Comparison of ENCODE assay signal across 8 cellular contexts in the genomic region with DNA sequence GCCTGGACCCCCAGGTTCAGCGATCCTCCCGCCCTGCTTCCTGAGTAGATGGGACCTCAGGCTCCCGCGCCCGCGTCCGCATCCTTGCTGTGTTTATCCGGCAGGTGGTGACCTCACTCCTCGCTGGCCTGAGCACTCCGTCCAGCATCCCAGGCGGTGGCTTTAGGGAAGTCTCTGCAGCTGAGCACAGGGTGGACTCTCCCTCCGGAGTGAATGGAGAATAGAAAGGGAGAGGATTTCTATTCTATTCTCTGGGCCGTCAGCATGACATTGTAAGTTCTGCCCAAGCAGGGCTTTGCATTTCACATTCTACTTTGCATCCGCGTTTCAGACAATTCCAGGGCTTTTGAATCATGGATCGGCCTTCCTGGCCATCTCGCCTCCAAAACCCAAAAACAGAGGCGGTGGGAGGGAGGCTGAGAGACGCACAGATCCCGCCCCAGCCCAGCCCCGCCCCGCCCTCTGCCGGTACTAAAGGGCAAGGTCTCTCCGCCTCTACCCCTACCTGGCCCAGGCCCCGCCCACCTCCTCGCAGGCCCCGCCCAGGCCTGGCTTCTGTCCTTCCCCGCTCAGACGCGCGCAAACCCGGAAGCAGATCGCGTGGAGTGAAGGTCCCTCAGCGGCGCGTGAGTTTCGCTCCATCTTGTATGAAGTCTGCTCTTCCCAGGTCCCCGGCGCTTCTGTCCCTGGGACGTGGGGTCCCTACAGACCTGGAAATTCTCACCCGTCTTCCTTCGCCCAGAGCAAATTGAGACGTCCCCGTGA. TPM values are rescaled to one million over a fixed set of nuclear protein-coding genes. Genes with fewer than 3 reads are reported as not detected.
DNase-seq lines count a peak whose midpoint lies in the region; ATAC-seq, FAIRE-seq and TF ChIP-seq lines count a peak whose summit lies in the region.

A gene (plus strand): TSS at position 572 of the 765 bp plus-strand sequence. CDS start 6,577 bp downstream, outside the sequence.

- no peak within 1 kb of the TSS for H2BK120ac ChIP-seq in H1 (replicated peaks; ENCODE audit: low read depth, low read length)

- H3K27me3 ChIP-seq in H1 (replicated peaks in 1 of 4; ENCODE audit: control insufficient read depth in 3 of 4, extremely low read depth in 1 of 4, insufficient read depth in 3 of 4, low read length in 3 of 4) = no peaks in the 10 kb centered on the region

- H4K8ac ChIP-seq in H1 (ENCODE audit: extremely low read depth, insufficient read depth, low read length) = peak within 1 kb of the TSS; percentile 73

- no peaks in the 10 kb centered on the region for H3K36me3 ChIP-seq in H1 (ENCODE audit: control insufficient read depth in 2 of 4, insufficient read depth in 4 of 4, low read length in 3 of 4)

- peak within 1 kb of the TSS; percentile 84 to 98 (median 89) for H3K4me3 ChIP-seq in H1 (ENCODE audit: extremely low read depth in 1 of 4, insufficient read depth in 2 of 4, low read depth in 3 of 4, low read length in 4 of 4)

- H3K36me3 Mint-ChIP-seq in CD14-positive monocyte = peaks cover 2 to 13% of the 10 kb centered on the region in 2 donors

- peak; percentile 83 for DNase-seq in CD14-positive monocyte (ENCODE audit: low spot score)
- peak; percentile 92 for DNase-seq in NCI-H82 (lab: John Stamatoyannopoulos, UW)
- DNase-seq in H1 (ENCODE audit: low read depth in 1 of 2, low spot score in 2 of 2) = peak in 1 of 2 experiments; percentile 97
- DNase-seq in mesenteric fat pad (ENCODE audit: low spot score) = peak; percentile 95
- DNase-seq in stimulated activated CD8-positive, alpha-beta memory T cell treated with anti-CD3 and anti-CD28 coated beads, Interleukin-15, amount 100 ng/mL, for 1 hour (ENCODE audit: low read depth) = peak; percentile 92

- H3K9me3 ChIP-seq in H1 (ENCODE audit: insufficient read depth in 2 of 2, low read depth in 1 of 2, low read length in 1 of 2) = peaks cover 0 to under 1% of the 10 kb centered on the region in 2 experiments; a peak in 1 of 4 replicates

- H3K27ac Mint-ChIP-seq in CD14-positive monocyte = peak within 1 kb of the TSS; percentile 60 to 88 (median 83)

- intact Hi-C loops in CD14-positive monocyte (cut with micrococcal nuclease) = loop anchor here in 1 of 2 donors (10.0 kb wide), 1 partner anchor 171 kb away; a partner anchor contains a TSS

- H3K18ac ChIP-seq in H1 (ENCODE audit: extremely low read depth, low read length) = peak within 1 kb of the TSS; percentile 19; the same call in 1 of the 2 replicates

- WGBS in H1 (ENCODE audit: extremely low coverage in 1 of 2, insufficient coverage in 1 of 2, insufficient read length in 1 of 2, insufficient replicate concordance in 2 of 2, low coverage in 1 of 2, low lambda C conversion rate in 2 of 2, missing lambda C conversion rate in 1 of 2), 2 experiments = 2% methylated on average over 40 of the region's 45 CpGs; no CpG with 5 or more reads in 1 of the 2 experiments

- peaks cover 6% of the 10 kb centered on the region for H3K23me2 ChIP-seq in H1 (ENCODE audit: low read depth, low read length)

- TF ChIP-seq CTCF in CD14-positive monocyte (IDR thresholded peaks at IDR 0.05) = peak; percentile 15
- peak; percentile 28 to 48 (median 32) for TF ChIP-seq CTCF in H1 (IDR thresholded peaks at IDR 0.05; ENCODE audit: control extremely low read depth in 1 of 3, insufficient read depth in 1 of 3, low read depth in 1 of 3, low read length in 3 of 3)

- TF ChIP-seq POLR2A in H1 (IDR thresholded peaks at IDR 0.05; ENCODE audit: control extremely low read depth in 1 of 2, low read depth in 2 of 2, low read length in 2 of 2) = peak in 1 of 2 experiments; percentile 47; a peak in 1 of 3 replicates

- H3K56ac ChIP-seq in H1 (replicated peaks; ENCODE audit: insufficient read length, low read depth, low read length) = no peak within 1 kb of the TSS

- POLR2A ChIA-PET in activated CD8-positive, alpha-beta memory T cell treated with anti-CD3 and anti-CD28 coated beads for 36 hours (lab: Charles Lee) = no interaction called here
- POLR2A ChIA-PET in H1 (lab: Charles Lee; ENCODE audit: partially characterized antibody) = no interaction called here

- peak within 1 kb of the TSS; percentile 74 to 78 for H3K4me2 ChIP-seq in H1 (ENCODE audit: insufficient read depth in 1 of 2, low read depth in 2 of 2, low read length in 2 of 2)

- CTCF ChIA-PET in activated CD8-positive, alpha-beta memory T cell treated with anti-CD3 and anti-CD28 coated beads for 36 hours (lab: Charles Lee) = no interaction called here
- CTCF ChIA-PET in H1 (lab: Charles Lee; ENCODE audit: partially characterized antibody) = interaction anchor here (0.7 kb wide), 1 partner anchor 244 kb away, joined by 3 read pairs; no protein-coding TSS in a partner anchor

- peaks cover 0 to 5% of the 10 kb centered on the region in 2 experiments for H4K20me1 ChIP-seq in H1 (replicated peaks in 1 of 2; ENCODE audit: control insufficient read depth in 1 of 2, insufficient read depth in 2 of 2, low read length in 2 of 2)

- peak within 1 kb of the TSS; percentile 99; the same call in 1 of the 2 replicates for H2AFZ ChIP-seq in H1 (ENCODE audit: low read length)

- H2AK5ac ChIP-seq in H1 (ENCODE audit: low read depth, low read length) = no peak within 1 kb of the TSS

- ATAC-seq in GM19351 (IDR thresholded peaks at IDR 0.05; ENCODE audit: unreplicated experiment) (peak; percentile 98), HG03520 (IDR thresholded peaks at IDR 0.05; ENCODE audit: unreplicated experiment) (peak; percentile 69)

- H2BK12ac ChIP-seq in H1 (ENCODE audit: low read depth, low read length) = no peak within 1 kb of the TSS

- H3K4me1 Mint-ChIP-seq in CD14-positive monocyte = peaks cover 18% of the 10 kb centered on the region

- peak within 1 kb of the TSS; percentile 53; the same call in 1 of the 2 replicates for H3K27ac ChIP-seq in H1 (ENCODE audit: low read depth, low read length)

- peak; percentile 34 to 51; a peak in 3 of 4 replicates for TF ChIP-seq RAD21 in H1 (IDR thresholded peaks at IDR 0.05 in 1 of 2, conservative IDR thresholded peaks at IDR 0.05 in 1 of 2; ENCODE audit: low read depth in 2 of 2, low read length in 2 of 2)

- no peak for FAIRE-seq in H1 (lab: Jason Lieb, UNC)

- H3K23ac ChIP-seq in H1 (ENCODE audit: insufficient read length) = no peak within 1 kb of the TSS

- peaks cover 0 to 3% (median under 1%) of the 10 kb centered on the region in 4 experiments; a peak in 3 of 7 replicates for H3K4me1 ChIP-seq in H1 (replicated peaks in 1 of 4; ENCODE audit: control insufficient read depth in 3 of 4, insufficient read depth in 4 of 4, low read length in 3 of 4)

- no peak within 1 kb of the TSS for H2BK15ac ChIP-seq in H1 (ENCODE audit: low read length)

- no peaks in the 10 kb centered on the region; the same call in 1 of the 2 replicates for H3K79me1 ChIP-seq in H1 (ENCODE audit: low read depth, low read length)

- H4K91ac ChIP-seq in H1 (replicated peaks; ENCODE audit: insufficient read length, low read length) = no peak within 1 kb of the TSS

- no peak within 1 kb of the TSS for H2BK20ac ChIP-seq in H1 (ENCODE audit: low read length)

- peaks cover 0 to 30% of the 10 kb centered on the region in 2 experiments; a peak in 3 of 4 replicates for H3K79me2 ChIP-seq in H1 (ENCODE audit: control insufficient read depth in 1 of 2, insufficient read depth in 2 of 2, low read length in 2 of 2)

- no peak within 1 kb of the TSS for H3K4ac ChIP-seq in H1 (replicated peaks; ENCODE audit: insufficient read length, low read depth, low read length)

- peak within 1 kb of the TSS; percentile 93 to 95 for H3K4me3 Mint-ChIP-seq in CD14-positive monocyte

- H2BK5ac ChIP-seq in H1 (ENCODE audit: low read depth, low read length) = no peak within 1 kb of the TSS; the same call in 1 of the 2 replicates

- H4K5ac ChIP-seq in H1 (ENCODE audit: insufficient read length, low read depth, low read length) = peak within 1 kb of the TSS; percentile 49

- peaks cover 6 to 9% (median 7%) of the 10 kb centered on the region in 3 donors for H3K27me3 Mint-ChIP-seq in CD14-positive monocyte (ENCODE audit: low read depth in 3 of 3)

- H3K9ac ChIP-seq in H1 (replicated peaks in 1 of 4; ENCODE audit: extremely low read depth in 1 of 4, low read depth in 3 of 4, low read length in 3 of 4) = peak within 1 kb of the TSS; percentile 46 to 60 (median 56)

- peaks cover 8 to 44% (median 30%) of the 10 kb centered on the region in 7 donors for H3K9me3 Mint-ChIP-seq in CD14-positive monocyte

- no peak within 1 kb of the TSS for H3K14ac ChIP-seq in H1 (ENCODE audit: insufficient read length)

- no peak for TF ChIP-seq EP300 in H1 (IDR thresholded peaks at IDR 0.05; ENCODE audit: borderline replicate concordance in 1 of 2, low read depth in 2 of 2, low read length in 2 of 2)

TF ChIP-seq in H1, 55 proteins besides CTCF, POLR2A, EP300 and RAD21 (continues in another document):
- 0 out of 2 replicates have a peak, but pooled peaks have one; percentile 45 for TF ChIP-seq JUND (IDR thresholded peaks at IDR 0.05; ENCODE audit: low read length)
- TF ChIP-seq TBP (IDR thresholded peaks at IDR 0.05; ENCODE audit: low read depth, low read length) = 0 out of 2 replicates have a peak, but pooled peaks have one; percentile 33
- peak in 1 of 2 experiments; percentile 40; a peak in 1 of 4 replicates for TF ChIP-seq SIN3A (conservative IDR thresholded peaks at IDR 0.05 in 1 of 2, IDR thresholded peaks at IDR 0.05 in 1 of 2; ENCODE audit: low read depth in 1 of 2, low read length in 2 of 2)
- TF ChIP-seq PHF8 (conservative IDR thresholded peaks at IDR 0.05; ENCODE audit: low read depth, low read length) = peak; percentile 64
- TF ChIP-seq KDM4A (IDR thresholded peaks at IDR 0.05; ENCODE audit: low read depth, low read length, severe bottlenecking) = peak; percentile 81
- peak; percentile 22; the same call in 1 of the 2 replicates for TF ChIP-seq BACH1 (IDR thresholded peaks at IDR 0.05; ENCODE audit: low read length)
- peak; percentile 64 for TF ChIP-seq SAP30 (IDR thresholded peaks at IDR 0.05; ENCODE audit: insufficient read depth, insufficient replicate concordance, low read length)
- no peak for TF ChIP-seq RXRA (IDR thresholded peaks at IDR 0.05; ENCODE audit: insufficient read depth, low read depth, low read length)
- peak; percentile 1 for TF ChIP-seq NANOG (IDR thresholded peaks at IDR 0.05; ENCODE audit: insufficient read depth, low read depth, low read length, poor library complexity, severe bottlenecking)

RNA-seq across cellular contexts. Expression of the gene that starts here (rescaled TPM):
- under 1 TPM; 0.29 to 0.64 TPM for polyA plus RNA-seq in CD14-positive monocyte
- total RNA-seq in activated CD8-positive, alpha-beta memory T cell treated with anti-CD3 and anti-CD28 coated beads for 36 hours = 10 to 100 TPM; 17.0 to 18.3 TPM
- 58.0 and 63.4 TPM in 2 replicates for total RNA-seq in H1 (2021; fragmentation: NEBNext Ultra II Directional; extraction: Animal tissue kit (Norgen Biotek cat#: 25700))
- 5.1 and 8.2 TPM in 2 replicates for polyA plus RNA-seq in H1 (2011; rRNA removed)
- polyA plus RNA-seq in H1 (2011; cell fraction: cytosol; rRNA removed) = 12.0 TPM
- 14.0 TPM for polyA plus RNA-seq in H1 (2011; cell fraction: nucleus; rRNA removed)
- polyA plus RNA-seq in H1 (2012, experiment 1 of 2) = 14.6 to 28.4 TPM (median 18.9 TPM) in 4 replicates
- polyA plus RNA-seq in H1 (2012, experiment 2 of 2) = 2.4 TPM
- 29.8 TPM for polyA plus RNA-seq in H1 (2013, experiment 1 of 2)
- polyA plus RNA-seq in H1 (2013, experiment 2 of 2) = 26.6 TPM
- 49.4 and 53.6 TPM in 2 replicates for polyA minus RNA-seq in H1 (2011; rRNA and poly(A)+ RNA removed)
- 21.4 TPM for polyA minus RNA-seq in H1 (2011; cell fraction: cytosol; rRNA and poly(A)+ RNA removed)
- 117 TPM for polyA minus RNA-seq in H1 (2011; cell fraction: nucleus; rRNA and poly(A)+ RNA removed)
- total RNA-seq in mesenteric fat pad = 4.8 TPM

Comparison
In these comparisons a context has a peak if more than half of its experiments do, and no peak if none do; other contexts are left out.
1. Peak in DNase-seq in CD14-positive monocyte; RNA of the gene not detected or under 1 TPM.